2 cellular contexts compared by ENCODE assay signal in the genomic region with DNA sequence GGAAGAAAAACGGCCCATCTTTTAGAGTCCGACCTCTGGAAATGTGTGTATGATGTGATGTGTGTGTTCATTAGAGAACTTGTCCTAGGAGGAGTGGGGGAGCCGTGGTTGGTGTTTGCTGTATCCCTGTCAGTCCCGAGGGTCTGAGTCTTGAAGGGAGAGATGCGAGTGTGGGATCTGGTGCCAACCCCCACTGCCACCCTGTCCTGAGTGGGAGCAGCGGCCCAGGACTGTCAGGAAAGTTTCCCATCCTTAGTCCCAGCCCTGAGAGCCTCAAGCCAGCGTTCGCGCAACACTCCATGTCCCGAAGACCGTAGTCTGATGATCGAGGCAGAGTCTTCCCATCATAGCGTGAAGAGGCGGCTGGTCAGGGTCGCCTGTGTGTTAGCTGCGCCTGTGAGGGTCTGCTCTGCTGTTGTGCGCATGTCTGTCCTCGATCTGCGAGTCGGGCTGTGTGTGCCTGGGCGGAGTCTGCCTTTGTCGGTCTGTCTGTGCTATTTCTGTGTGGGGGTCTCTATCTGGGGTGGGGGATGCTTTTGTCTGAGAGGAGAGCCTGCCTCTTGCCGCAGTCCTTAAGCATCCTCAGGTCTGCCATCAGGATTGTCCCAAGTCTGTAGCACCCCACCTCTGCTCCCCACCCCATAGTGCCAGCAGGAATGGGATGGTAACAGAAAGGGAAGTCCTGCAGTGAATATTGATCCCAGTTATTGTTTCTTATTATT.
TF ChIP-seq lines count a peak whose summit lies in the region.

No MANE protein-coding gene starts in this region.

TF ChIP-seq in A549, 52 proteins besides CTCF, POLR2A, EP300 and RAD21:
- TF ChIP-seq, protein P1, sequence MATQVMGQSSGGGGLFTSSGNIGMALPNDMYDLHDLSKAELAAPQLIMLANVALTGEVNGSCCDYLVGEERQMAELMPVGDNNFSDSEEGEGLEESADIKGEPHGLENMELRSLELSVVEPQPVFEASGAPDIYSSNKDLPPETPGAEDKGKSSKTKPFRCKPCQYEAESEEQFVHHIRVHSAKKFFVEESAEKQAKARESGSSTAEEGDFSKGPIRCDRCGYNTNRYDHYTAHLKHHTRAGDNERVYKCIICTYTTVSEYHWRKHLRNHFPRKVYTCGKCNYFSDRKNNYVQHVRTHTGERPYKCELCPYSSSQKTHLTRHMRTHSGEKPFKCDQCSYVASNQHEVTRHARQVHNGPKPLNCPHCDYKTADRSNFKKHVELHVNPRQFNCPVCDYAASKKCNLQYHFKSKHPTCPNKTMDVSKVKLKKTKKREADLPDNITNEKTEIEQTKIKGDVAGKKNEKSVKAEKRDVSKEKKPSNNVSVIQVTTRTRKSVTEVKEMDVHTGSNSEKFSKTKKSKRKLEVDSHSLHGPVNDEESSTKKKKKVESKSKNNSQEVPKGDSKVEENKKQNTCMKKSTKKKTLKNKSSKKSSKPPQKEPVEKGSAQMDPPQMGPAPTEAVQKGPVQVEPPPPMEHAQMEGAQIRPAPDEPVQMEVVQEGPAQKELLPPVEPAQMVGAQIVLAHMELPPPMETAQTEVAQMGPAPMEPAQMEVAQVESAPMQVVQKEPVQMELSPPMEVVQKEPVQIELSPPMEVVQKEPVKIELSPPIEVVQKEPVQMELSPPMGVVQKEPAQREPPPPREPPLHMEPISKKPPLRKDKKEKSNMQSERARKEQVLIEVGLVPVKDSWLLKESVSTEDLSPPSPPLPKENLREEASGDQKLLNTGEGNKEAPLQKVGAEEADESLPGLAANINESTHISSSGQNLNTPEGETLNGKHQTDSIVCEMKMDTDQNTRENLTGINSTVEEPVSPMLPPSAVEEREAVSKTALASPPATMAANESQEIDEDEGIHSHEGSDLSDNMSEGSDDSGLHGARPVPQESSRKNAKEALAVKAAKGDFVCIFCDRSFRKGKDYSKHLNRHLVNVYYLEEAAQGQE (IDR thresholded peaks at IDR 0.05): no peak
- TF ChIP-seq, protein P2, sequence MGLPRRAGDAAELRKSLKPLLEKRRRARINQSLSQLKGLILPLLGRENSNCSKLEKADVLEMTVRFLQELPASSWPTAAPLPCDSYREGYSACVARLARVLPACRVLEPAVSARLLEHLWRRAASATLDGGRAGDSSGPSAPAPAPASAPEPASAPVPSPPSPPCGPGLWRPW (IDR thresholded peaks at IDR 0.05): no peak
- TF ChIP-seq RNF2 (IDR thresholded peaks at IDR 0.05; ENCODE audit: borderline replicate concordance, low read depth): no peak

TF ChIP-seq in neural cell, 6 proteins besides CTCF, POLR2A, EP300 and RAD21 (continued from another document):
- no peak for TF ChIP-seq SMC3 (conservative IDR thresholded peaks at IDR 0.05; ENCODE audit: poor library complexity)
- no peak for TF ChIP-seq TAF1 (IDR thresholded peaks at IDR 0.05; ENCODE audit: low read depth)
